Comparison of ENCODE assay signal across 7 cellular contexts in the genomic region with DNA sequence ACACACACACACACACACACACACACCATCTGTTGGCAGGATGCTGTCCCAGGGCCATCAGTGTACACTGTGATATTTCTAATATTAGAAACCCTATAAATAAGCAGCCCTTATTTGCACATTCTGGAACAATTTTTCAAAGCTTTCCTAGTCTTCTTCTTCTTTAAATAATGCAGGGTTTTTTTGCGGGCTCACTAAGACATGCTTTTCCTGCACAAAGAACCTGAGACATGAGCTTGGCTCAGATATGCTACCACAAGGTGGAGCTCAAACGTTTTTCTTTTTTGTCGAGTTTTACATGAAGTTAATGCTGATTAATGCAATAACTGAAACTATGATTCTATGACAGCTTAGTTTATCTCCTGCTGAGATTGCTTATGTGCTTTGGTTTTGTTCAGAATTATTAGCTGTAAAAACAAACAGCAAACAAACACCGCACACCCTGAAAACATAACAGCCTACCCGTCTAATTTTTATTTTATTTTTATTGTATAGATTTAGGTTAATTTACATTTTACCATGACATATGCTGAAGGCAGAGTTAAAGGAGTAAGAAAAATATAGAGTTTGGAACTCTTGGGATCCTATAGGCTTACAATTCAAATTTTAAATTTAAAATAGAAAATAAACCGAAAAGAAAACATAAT.
DNase-seq lines count a peak whose midpoint lies in the region; ATAC-seq and TF ChIP-seq lines count a peak whose summit lies in the region.

No MANE protein-coding gene starts in this region.

- H3K9me3 Mint-ChIP-seq in nephron = no peaks in the 10 kb centered on the region

- no peak overlapping the region for H3K4me3 Mint-ChIP-seq in nephron

- H3K27me3 Mint-ChIP-seq in nephron (ENCODE audit: low read depth) = peaks cover 5% of the 10 kb centered on the region

- TF ChIP-seq POLR2A in Peyer's patch (IDR thresholded peaks at IDR 0.05) (no peak), GM18505 (IDR thresholded peaks at IDR 0.05; ENCODE audit: borderline replicate concordance, extremely low read depth, insufficient read depth, insufficient read length) (no peak)

- peak overlapping the region in 2 of 3 experiments; percentile 23 to 69 for H3K27ac Mint-ChIP-seq in nephron

- DNase-seq in ELR (ENCODE audit: low read depth) = peak; percentile 70
- DNase-seq in HCEC 1CT = peak; percentile 60
- no peak for DNase-seq in Peyer's patch

- H3K36me3 Mint-ChIP-seq in nephron (ENCODE audit: low read depth) = no peaks in the 10 kb centered on the region

- H3K36me3 ChIP-seq in Peyer's patch = no peaks in the 10 kb centered on the region

- peak overlapping the region in 2 of 4 donors; percentile 11 to 20 for H3K27ac ChIP-seq in Peyer's patch

- H3K4me1 ChIP-seq in Peyer's patch = peaks cover 0 to 11% (median 3%) of the 10 kb centered on the region in 4 donors

- no peaks in the 10 kb centered on the region for H3K9me3 ChIP-seq in Peyer's patch

- H3K4me3 ChIP-seq in Peyer's patch = no peak overlapping the region

- H3K27me3 ChIP-seq in Peyer's patch = no peaks in the 10 kb centered on the region

- TF ChIP-seq CTCF in Peyer's patch (IDR thresholded peaks at IDR 0.05) = peak in 4 of 6 experiments; percentile 52 to 79 (median 78)
- TF ChIP-seq CTCF in nephron (IDR thresholded peaks at IDR 0.05; ENCODE audit: unreplicated experiment in 3 of 3) = peak; percentile 61 to 78 (median 72)

- peaks cover 17% of the 10 kb centered on the region for H3K4me1 Mint-ChIP-seq in nephron

- ATAC-seq in esophagus mucosa (peak; percentile 57), GM19452 (IDR thresholded peaks at IDR 0.05; ENCODE audit: unreplicated experiment) (no peak), GM18505 (IDR thresholded peaks at IDR 0.05; ENCODE audit: unreplicated experiment) (no peak)

Comparison
In these comparisons a context has a peak if more than half of its experiments do, and no peak if none do; other contexts are left out.
1. DNase-seq: peak in ELR (single experiment) and HCEC 1CT (single experiment); none in Peyer's patch (0 of 3).